ENCODE assay signal across 1 cellular context in genomic region chr7:107479303-107479702, GRCh38.
TF ChIP-seq lines count a peak whose summit lies in the region.

No MANE protein-coding gene starts in this region.

TF ChIP-seq in HepG2, 621 proteins besides CTCF, POLR2A, EP300 and RAD21 (continued from another document):
- TF ChIP-seq SOX5 (CRISPR knock-in tag; IDR thresholded peaks at IDR 0.05; ENCODE audit: borderline replicate concordance) = no peak
- TF ChIP-seq RXRA (CRISPR knock-in tag; IDR thresholded peaks at IDR 0.05) = no peak
- TF ChIP-seq HNRNPL (IDR thresholded peaks at IDR 0.05; ENCODE audit: low read depth, low read length) = no peak
- no peak for TF ChIP-seq ETV5 (CRISPR knock-in tag; IDR thresholded peaks at IDR 0.05; ENCODE audit: borderline replicate concordance)
- TF ChIP-seq JUNB (CRISPR knock-in tag; IDR thresholded peaks at IDR 0.05; ENCODE audit: borderline replicate concordance) = no peak
- no peak for TF ChIP-seq ZNF20 (CRISPR knock-in tag; IDR thresholded peaks at IDR 0.05)
- TF ChIP-seq ZNF546 (CRISPR knock-in tag; conservative IDR thresholded peaks at IDR 0.05) = no peak
- TF ChIP-seq TBX2 (CRISPR knock-in tag; IDR thresholded peaks at IDR 0.05; ENCODE audit: borderline replicate concordance) = no peak
- TF ChIP-seq ZXDC (CRISPR knock-in tag; IDR thresholded peaks at IDR 0.05) = no peak
- no peak for TF ChIP-seq EHMT2 (IDR thresholded peaks at IDR 0.05; ENCODE audit: borderline replicate concordance, low read depth, low read length)
